In genomic region chr11:73667906-73668305, GRCh38 we compare ENCODE assay signal across 19 cellular contexts. TPM values are rescaled to one million over a fixed set of nuclear protein-coding genes. Genes with fewer than 3 reads are reported as not detected.
"Had no signal": no experiment of that assay in that cellular context is flagged by ENCODE, and none has a peak within 500 bp of the region (broad histone marks: within the 10 kb centered on the region; RNA-seq: fewer than 3 reads in every experiment).

No MANE protein-coding gene starts in this region.

- H3K79me2 ChIP-seq: parathyroid adenoma had no signal

- H3K4me3 ChIP-seq: stomach, thoracic aorta, transverse colon had no signal

- H3K27ac ChIP-seq: foreskin keratinocyte, parathyroid adenoma, stomach, thoracic aorta, transverse colon had no signal

- FAIRE-seq: endometrium, kidney had no signal

- H3K27me3 Mint-ChIP-seq: naive B cell had no signal

- ATAC-seq: foreskin keratinocyte, left colon, left ventricle myocardium superior, sciatic nerve had no signal

- H3K4me1 ChIP-seq: foreskin keratinocyte, parathyroid adenoma, transverse colon had no signal

- H3K4me1 Mint-ChIP-seq: immature natural killer cell had no signal

- H3K9me3 Mint-ChIP-seq: immature natural killer cell, naive B cell, nephron had no signal

- H3K36me3 Mint-ChIP-seq: naive B cell had no signal

- H3K27ac Mint-ChIP-seq: immature natural killer cell, naive B cell, nephron had no signal

- DNase-seq: effector memory CD4-positive, alpha-beta T cell; foreskin keratinocyte; immature natural killer cell; kidney; left colon; left ventricle myocardium superior; mesendoderm; naive B cell; stimulated activated CD4-positive, alpha-beta T cell treated with anti-CD3 and anti-CD28 coated beads, Interleukin-2, amount 100 ng/mL, for 24 hours; stimulated activated CD4-positive, alpha-beta T cell treated with anti-CD3 and anti-CD28 coated beads, Interleukin-4, amount 100 ng/mL, for 4 hours; stimulated activated naive CD4-positive, alpha-beta T cell; stomach; substantia nigra; transverse colon had no signal

- H3K9ac ChIP-seq: parathyroid adenoma had no signal

- H2AFZ ChIP-seq: parathyroid adenoma had no signal

- H3K4me3 Mint-ChIP-seq: immature natural killer cell, naive B cell, nephron had no signal

- H3K9me3 ChIP-seq: stomach, thoracic aorta, transverse colon had no signal

- H3K27me3 ChIP-seq: foreskin keratinocyte, stomach, transverse colon had no signal

- H3K36me3 ChIP-seq: thoracic aorta, transverse colon had no signal

RNA-seq across cellular contexts. Expression of gene PLEKHB1, which starts 21.5 kb away (rescaled TPM):
- total RNA-seq: foreskin keratinocyte had no signal
